17 cellular contexts compared by ENCODE assay signal in genomic region chr22:25542720-25543402, GRCh38.
"Had no signal": no experiment of that assay in that cellular context is flagged by ENCODE, and none has a peak within 500 bp of the region (broad histone marks: within the 10 kb centered on the region; RNA-seq: fewer than 3 reads in every experiment).

No MANE protein-coding gene starts in this region.

- H3K4me3 ChIP-seq: dorsolateral prefrontal cortex, left lung, psoas muscle, spleen, thyroid gland had no signal

- H3K27ac ChIP-seq: dorsolateral prefrontal cortex, epithelial cell of prostate, foreskin keratinocyte, left lung, psoas muscle, thyroid gland had no signal

- H3K36me3 ChIP-seq: left lung, spleen, thyroid gland had no signal

- H3K27me3 ChIP-seq: dorsolateral prefrontal cortex, left lung, spleen, thyroid gland had no signal

- H3K4me1 ChIP-seq: foreskin keratinocyte, psoas muscle, thyroid gland had no signal

- ATAC-seq: activated CD4-positive, CD25-positive, alpha-beta regulatory T cell treated with anti-CD3 and anti-CD28 coated beads, Interleukin-2, amount 50 U/mL, for 24 hours; foreskin keratinocyte; left lung; psoas muscle; SK-N-SH treated with all-trans-retinoic acid at 6 μM for 48 hours; stimulated activated naive B cell treated with anti-CD40 and anti-IgM and Interleukin-4, amounts not matched to agents 10 μg/mL and 1 μg/mL and 100 μg/mL, for 72 hours had no signal

- H3K9me3 Mint-ChIP-seq: endodermal cell had no signal

- DNase-seq: activated gamma-delta T cell; amygdala; caudate nucleus; dorsolateral prefrontal cortex; endodermal cell; foreskin keratinocyte; left lung; psoas muscle; spleen; stimulated activated CD4-positive, alpha-beta T cell treated with anti-CD3 and anti-CD28 coated beads, Interleukin-4, amount 100 ng/mL, for 4 hours; stimulated activated naive B cell treated with anti-CD40 and anti-IgM and Interleukin-4, amounts not matched to agents 10 μg/mL and 1 μg/mL and 100 μg/mL, for 72 hours; T1000; thyroid gland had no signal

- H3K4me3 Mint-ChIP-seq: activated naive CD8-positive, alpha-beta T cell; endodermal cell; stimulated activated naive B cell treated with anti-CD40 and anti-IgM and Interleukin-4, amounts not matched to agents 10 μg/mL and 1 μg/mL and 100 μg/mL, for 72 hours had no signal

- H3K27ac Mint-ChIP-seq: activated naive CD8-positive, alpha-beta T cell; endodermal cell had no signal

- H3K27me3 Mint-ChIP-seq: activated naive CD8-positive, alpha-beta T cell; stimulated activated naive B cell treated with anti-CD40 and anti-IgM and Interleukin-4, amounts not matched to agents 10 μg/mL and 1 μg/mL and 100 μg/mL, for 72 hours had no signal

- H3K9me3 ChIP-seq: psoas muscle, thyroid gland had no signal
